In genomic region chr16:27386674-27387073, GRCh38 we compare ENCODE assay signal across 2 cellular contexts.
TF ChIP-seq lines count a peak whose summit lies in the region.

No MANE protein-coding gene starts in this region.

TF ChIP-seq in IMR-90, 13 proteins besides CTCF, POLR2A, EP300 and RAD21:
- TF ChIP-seq SMC3 (IDR thresholded peaks at IDR 0.05; ENCODE audit: low read depth, low read length) (no peak), CEBPB (IDR thresholded peaks at IDR 0.05; ENCODE audit: low read depth, low read length) (no peak), RCOR1 (IDR thresholded peaks at IDR 0.05; ENCODE audit: insufficient replicate concordance, low read length) (no peak), FOS (IDR thresholded peaks at IDR 0.05; ENCODE audit: low read depth, low read length) (no peak), CHD1 (IDR thresholded peaks at IDR 0.05; ENCODE audit: low read depth, low read length) (no peak), MXI1 (IDR thresholded peaks at IDR 0.05; ENCODE audit: borderline replicate concordance, low read depth, low read length) (no peak), BHLHE40 (IDR thresholded peaks at IDR 0.05; ENCODE audit: low read depth, low read length) (no peak), USF2 (IDR thresholded peaks at IDR 0.05; ENCODE audit: low read depth, low read length) (no peak), MAZ (IDR thresholded peaks at IDR 0.05; ENCODE audit: borderline replicate concordance, low read depth, low read length) (no peak)
- TF ChIP-seq, protein P1, sequence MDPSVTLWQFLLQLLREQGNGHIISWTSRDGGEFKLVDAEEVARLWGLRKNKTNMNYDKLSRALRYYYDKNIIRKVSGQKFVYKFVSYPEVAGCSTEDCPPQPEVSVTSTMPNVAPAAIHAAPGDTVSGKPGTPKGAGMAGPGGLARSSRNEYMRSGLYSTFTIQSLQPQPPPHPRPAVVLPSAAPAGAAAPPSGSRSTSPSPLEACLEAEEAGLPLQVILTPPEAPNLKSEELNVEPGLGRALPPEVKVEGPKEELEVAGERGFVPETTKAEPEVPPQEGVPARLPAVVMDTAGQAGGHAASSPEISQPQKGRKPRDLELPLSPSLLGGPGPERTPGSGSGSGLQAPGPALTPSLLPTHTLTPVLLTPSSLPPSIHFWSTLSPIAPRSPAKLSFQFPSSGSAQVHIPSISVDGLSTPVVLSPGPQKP (IDR thresholded peaks at IDR 0.05; ENCODE audit: borderline replicate concordance, low read depth, low read length), result no peak

TF ChIP-seq in K562, 482 proteins besides CTCF, POLR2A, EP300 and RAD21:
- TF ChIP-seq BCOR (IDR thresholded peaks at IDR 0.05) (0 out of 2 replicates have a peak, but pooled peaks have one; percentile 32), ZNF431 (CRISPR knock-in tag; IDR thresholded peaks at IDR 0.05) (no peak), XRCC5 (IDR thresholded peaks at IDR 0.05; ENCODE audit: low read depth, low read length) (no peak), RBM25 (IDR thresholded peaks at IDR 0.05; ENCODE audit: low read depth, low read length, severe bottlenecking) (peak; percentile 79), HOMEZ (CRISPR knock-in tag; IDR thresholded peaks at IDR 0.05) (no peak)
- TF ChIP-seq, protein P2, sequence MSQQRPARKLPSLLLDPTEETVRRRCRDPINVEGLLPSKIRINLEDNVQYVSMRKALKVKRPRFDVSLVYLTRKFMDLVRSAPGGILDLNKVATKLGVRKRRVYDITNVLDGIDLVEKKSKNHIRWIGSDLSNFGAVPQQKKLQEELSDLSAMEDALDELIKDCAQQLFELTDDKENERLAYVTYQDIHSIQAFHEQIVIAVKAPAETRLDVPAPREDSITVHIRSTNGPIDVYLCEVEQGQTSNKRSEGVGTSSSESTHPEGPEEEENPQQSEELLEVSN (IDR thresholded peaks at IDR 0.05; ENCODE audit: borderline replicate concordance in 1 of 2, extremely low read depth in 1 of 2, insufficient read depth in 1 of 2, insufficient read length in 1 of 2, low read depth in 1 of 2, low read length in 1 of 2, poor library complexity in 1 of 2, severe bottlenecking in 1 of 2), result no peak
